ENCODE assay signal across 8 cellular contexts in the genomic region with DNA sequence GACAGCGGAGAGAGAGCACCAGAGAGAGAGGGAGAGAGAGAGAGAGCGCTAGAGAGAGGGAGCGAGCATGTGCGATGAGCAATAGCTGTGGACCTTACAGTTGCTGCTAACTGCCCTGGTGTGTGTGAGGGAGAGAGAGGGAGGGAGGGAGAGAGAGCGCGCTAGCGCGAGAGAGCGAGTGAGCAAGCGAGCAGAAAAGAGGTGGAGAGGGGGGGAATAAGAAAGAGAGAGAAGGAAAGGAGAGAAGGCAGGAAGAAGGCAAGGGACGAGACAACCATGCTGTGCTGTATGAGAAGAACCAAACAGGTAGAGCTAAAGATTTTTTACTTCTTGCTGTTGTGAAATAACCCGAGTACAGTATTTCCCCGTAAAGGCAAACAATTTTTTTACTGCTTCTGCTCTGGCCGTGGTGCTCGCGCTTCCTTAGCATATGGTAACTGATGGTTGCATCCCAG. TPM values are rescaled to one million over a fixed set of nuclear protein-coding genes. Genes with fewer than 3 reads are reported as not detected.
DNase-seq lines count a peak whose midpoint lies in the region; ATAC-seq lines count a peak whose summit lies in the region.

A gene with protein sequence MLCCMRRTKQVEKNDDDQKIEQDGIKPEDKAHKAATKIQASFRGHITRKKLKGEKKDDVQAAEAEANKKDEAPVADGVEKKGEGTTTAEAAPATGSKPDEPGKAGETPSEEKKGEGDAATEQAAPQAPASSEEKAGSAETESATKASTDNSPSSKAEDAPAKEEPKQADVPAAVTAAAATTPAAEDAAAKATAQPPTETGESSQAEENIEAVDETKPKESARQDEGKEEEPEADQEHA (plus strand): TSS at position 97 of the 455 bp plus-strand sequence. CDS start 180 bp downstream, at position 277.

- H3K9me3 ChIP-seq in CD4-positive, alpha-beta memory T cell (ENCODE audit: control insufficient read depth in 1 of 2, low read length in 2 of 2): no peaks in the 10 kb centered on the region

- H3K4me1 ChIP-seq in CD4-positive, alpha-beta memory T cell (ENCODE audit: insufficient read depth, low read length): peaks cover 14% of the 10 kb centered on the region

- H3K9me3 Mint-ChIP-seq in CD4-positive, alpha-beta memory T cell: peaks cover 0 to 1% (median 0%) of the 10 kb centered on the region in 8 donors

- CTCF ChIA-PET in CD4-positive, alpha-beta memory T cell (lab: Charles Lee; ENCODE audit: partially characterized antibody): no interaction called here

- peaks cover 7% of the 10 kb centered on the region for H3K27me3 ChIP-seq in CD4-positive, alpha-beta memory T cell (ENCODE audit: insufficient read depth, low read length)

- no peak within 1 kb of the TSS for H3K27ac Mint-ChIP-seq in CD4-positive, alpha-beta memory T cell

- no peak within 1 kb of the TSS for H3K4me3 ChIP-seq in CD4-positive, alpha-beta memory T cell (ENCODE audit: low read length in 2 of 2)

- peak within 1 kb of the TSS in 7 of 8 donors; percentile 1 to 62 (median 33) for H3K4me3 Mint-ChIP-seq in CD4-positive, alpha-beta memory T cell

- peaks cover 0 to 13% (median 9%) of the 10 kb centered on the region in 4 donors for H3K4me1 Mint-ChIP-seq in CD4-positive, alpha-beta memory T cell

- H3K27ac ChIP-seq in CD4-positive, alpha-beta memory T cell (ENCODE audit: low read depth, low read length): no peak within 1 kb of the TSS

- no peaks in the 10 kb centered on the region for H3K36me3 ChIP-seq in CD4-positive, alpha-beta memory T cell (ENCODE audit: insufficient read depth, low read length)

- ATAC-seq in GM21528 (IDR thresholded peaks at IDR 0.05; ENCODE audit: low FRiP score, unreplicated experiment): no peak

- DNase-seq in CD4-positive, alpha-beta memory T cell: peak in 2 of 5 donors; percentile 1 to 4
- DNase-seq in NCI-H1092 treated with DMSO at 0.1 percent for 48 hours (lab: John Stamatoyannopoulos, UW) (peak; percentile 77), amygdala (lab: John Stamatoyannopoulos, UW) (peak in 38 of 56 donors; percentile 0 to 63 (median 28)), hypothalamus (lab: John Stamatoyannopoulos, UW) (peak in 36 of 51 donors; percentile 0 to 60 (median 20)), renal cortical epithelial cell (ENCODE audit: low read depth) (peak; percentile 74), SKM-1 (lab: John Stamatoyannopoulos, UW; ENCODE audit: unreplicated experiment) (no peak)
- no peak for DNase-seq in effector CD8-positive, alpha-beta T cell (lab: John Stamatoyannopoulos, UW)

- no peaks in the 10 kb centered on the region for H3K36me3 Mint-ChIP-seq in CD4-positive, alpha-beta memory T cell

- intact Hi-C loops in CD4-positive, alpha-beta memory T cell (cut with micrococcal nuclease): no loop called here

- peaks cover 18 to 26% of the 10 kb centered on the region in 2 donors for H3K27me3 Mint-ChIP-seq in CD4-positive, alpha-beta memory T cell

- POLR2A ChIA-PET in CD4-positive, alpha-beta memory T cell (lab: Charles Lee; ENCODE audit: partially characterized antibody): no interaction called here

RNA-seq across cellular contexts. Expression of the gene that starts here (rescaled TPM):
- total RNA-seq in CD4-positive, alpha-beta memory T cell: not detected
- not detected for polyA plus RNA-seq in CD4-positive, alpha-beta memory T cell
- not detected in 2 replicates for total RNA-seq in renal cortical epithelial cell

Comparison
In these comparisons a context has a peak if more than half of its experiments do, and no peak if none do; other contexts are left out.
1. Peak in DNase-seq in renal cortical epithelial cell; RNA of the gene not detected or under 1 TPM.
2. DNase-seq: peak in NCI-H1092 treated with DMSO at 0.1 percent for 48 hours (single experiment), amygdala (38 of 56) and hypothalamus (36 of 51); none in SKM-1 (single experiment) and effector CD8-positive, alpha-beta T cell (single experiment).